1 cellular context compared by ENCODE assay signal in genomic region chr3:10510086-10510742, GRCh38.
TF ChIP-seq lines count a peak whose summit lies in the region.

No MANE protein-coding gene starts in this region.

TF ChIP-seq in GM23338, 12 proteins besides CTCF, POLR2A, EP300 and RAD21 (continued from another document):
- TF ChIP-seq ZNF462 (CRISPR knock-in tag; IDR thresholded peaks at IDR 0.05) (no peak), REST (IDR thresholded peaks at IDR 0.05; ENCODE audit: unreplicated experiment) (no peak), EZH2phosphoT487 (IDR thresholded peaks at IDR 0.05; ENCODE audit: unreplicated experiment) (no peak), ZNF114 (CRISPR knock-in tag; IDR thresholded peaks at IDR 0.05) (no peak), STAT1 (IDR thresholded peaks at IDR 0.05; ENCODE audit: unreplicated experiment) (no peak), EZH2 (IDR thresholded peaks at IDR 0.05; ENCODE audit: low read depth, unreplicated experiment) (no peak)
